In genomic region chr19:33430674-33431277, GRCh38 we compare ENCODE assay signal across 9 cellular contexts. TPM values are rescaled to one million over a fixed set of nuclear protein-coding genes. Genes with fewer than 3 reads are reported as not detected.
DNase-seq lines count a peak whose midpoint lies in the region; ATAC-seq, FAIRE-seq and TF ChIP-seq lines count a peak whose summit lies in the region.
"Had no signal": no experiment of that assay in that cellular context is flagged by ENCODE, and none has a peak within 500 bp of the region (broad histone marks: within the 10 kb centered on the region; RNA-seq: fewer than 3 reads in every experiment).

No MANE protein-coding gene starts in this region.

- H3K9me3 ChIP-seq in pancreas (no peaks in the 10 kb centered on the region), upper lobe of left lung (no peaks in the 10 kb centered on the region)

- H3K4me1 ChIP-seq in pancreas (no peaks in the 10 kb centered on the region), upper lobe of left lung (no peaks in the 10 kb centered on the region)

- intact Hi-C loops in pancreas (cut with DNase I) = loop anchor here (5.0 to 10.0 kb wide), 2 partner anchors 314 to 342 kb away; no protein-coding TSS in a partner anchor

- H3K4me3 ChIP-seq in foreskin fibroblast (ENCODE audit: low read depth in 1 of 2, low read length in 2 of 2) = no peak overlapping the region
- H3K4me3 ChIP-seq in pancreas = no peak overlapping the region
- no peak overlapping the region for H3K4me3 ChIP-seq in upper lobe of left lung

- no peaks in the 10 kb centered on the region for H3K36me3 ChIP-seq in pancreas
- no peaks in the 10 kb centered on the region for H3K36me3 ChIP-seq in upper lobe of left lung

- DNase-seq in GM03348 (ENCODE audit: low spot score) = peak; percentile 87
- peak; percentile 55 for DNase-seq in LoVo (ENCODE audit: low spot score)
- peak; percentile 65 for DNase-seq in RPMI8226
- peak; percentile 50 for DNase-seq in activated effector memory CD4-positive, alpha-beta T cell treated with Interleukin-2 at 50 U/mL for 16 hours
- DNase-seq in foreskin fibroblast = peak; percentile 56 to 88
- peak; percentile 33 to 89 (median 70) for DNase-seq in pancreas
- DNase-seq in upper lobe of left lung = peak; percentile 48 to 88
- DNase-seq in mesenteric fat pad (ENCODE audit: low spot score) = no peak

- no peak for TF ChIP-seq EP300 in upper lobe of left lung (IDR thresholded peaks at IDR 0.05)

- TF ChIP-seq CTCF in foreskin fibroblast (IDR thresholded peaks at IDR 0.05; ENCODE audit: low read depth, low read length) (peak; percentile 92), pancreas (IDR thresholded peaks at IDR 0.05) (peak; percentile 54 to 70 (median 63)), upper lobe of left lung (IDR thresholded peaks at IDR 0.05) (peak; percentile 52 to 74 (median 62))

- WGBS in pancreas, 2 donors = 29 to 34% methylated on average over 13 of the region's 13 CpGs
- 29 to 33% methylated on average over 13 of the region's 13 CpGs for WGBS in upper lobe of left lung, 2 donors

- H3K27me3 ChIP-seq in pancreas (no peaks in the 10 kb centered on the region), upper lobe of left lung (no peaks in the 10 kb centered on the region)

- FAIRE-seq in pancreas (lab: Jason Lieb, UNC) = no peak

- H3K27ac ChIP-seq in pancreas = no peak overlapping the region
- H3K27ac ChIP-seq in upper lobe of left lung = no peak overlapping the region
- H3K27ac ChIP-seq: epithelial cell of prostate had no signal

- ATAC-seq in pancreas = peak; percentile 67 to 93 (median 90)
- peak; percentile 67 to 73 for ATAC-seq in upper lobe of left lung (ENCODE audit: low FRiP score in 2 of 2)

- no peak for TF ChIP-seq POLR2A in upper lobe of left lung (IDR thresholded peaks at IDR 0.05)

RNA-seq across cellular contexts. Expression of gene CEBPG, which starts 57.3 kb away (rescaled TPM):
- total RNA-seq in pancreas = 10 to 100 TPM in 2 of 6 donors, 1 to 10 TPM in 4; 6.2 to 34.5 (median 9.4) TPM
- 10 to 100 TPM in 1 of 2 donors, 1 to 10 TPM in 1; 7.0 to 11.6 TPM for polyA plus RNA-seq in pancreas
- 10 to 100 TPM; 11.5 to 44.7 (median 22.7) TPM for total RNA-seq in upper lobe of left lung
- total RNA-seq in mesenteric fat pad = 33.0 TPM
